21 cellular contexts compared by ENCODE assay signal in the genomic region with DNA sequence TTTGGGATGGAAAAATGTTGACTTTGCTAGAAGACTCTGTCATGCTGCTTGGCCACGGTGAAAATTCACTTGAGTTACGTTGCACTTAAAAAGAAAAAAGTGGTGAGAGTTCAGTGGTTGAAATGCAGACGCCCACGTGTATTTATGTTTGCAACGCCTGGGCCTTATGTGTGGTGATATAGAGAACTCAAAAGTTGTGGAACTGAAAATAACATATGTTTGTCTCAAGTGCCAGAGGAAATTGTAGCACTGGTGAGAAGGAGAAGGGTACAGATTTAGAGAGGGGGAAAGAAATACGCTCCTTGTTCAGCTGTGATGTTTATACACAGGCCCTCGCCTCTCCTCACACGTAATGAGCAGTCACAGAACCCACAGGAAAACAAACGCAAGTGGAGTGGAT.
DNase-seq lines count a peak whose midpoint lies in the region; ATAC-seq, FAIRE-seq and TF ChIP-seq lines count a peak whose summit lies in the region.
"Had no signal": no experiment of that assay in that cellular context is flagged by ENCODE, and none has a peak within 500 bp of the region (broad histone marks: within the 10 kb centered on the region; RNA-seq: fewer than 3 reads in every experiment).

No MANE protein-coding gene starts in this region.

- H3K27me3 Mint-ChIP-seq in activated T-helper 2 cell treated with anti-CD3 and anti-CD28 coated beads, Interferon-gamma antibody, Interleukin-2, Interleukin-4, amounts not matched to agents 10 μg/mL and 5 μg/mL and 100 μg/mL, durations not matched to agents 14 hours and 24 hours and 36 hours (ENCODE audit: low read depth) = no peaks in the 10 kb centered on the region
- peaks cover 4% of the 10 kb centered on the region for H3K27me3 Mint-ChIP-seq in activated CD4-positive, alpha-beta T cell treated with anti-CD3 and anti-CD28 coated beads, Interleukin-2, amount 10 ng/mL, durations not matched to agents 7 days and 5 days

- no peaks in the 10 kb centered on the region for H3K36me3 Mint-ChIP-seq in activated T-helper 2 cell treated with anti-CD3 and anti-CD28 coated beads, Interferon-gamma antibody, Interleukin-2, Interleukin-4, amounts not matched to agents 10 μg/mL and 5 μg/mL and 100 μg/mL, durations not matched to agents 14 hours and 24 hours and 36 hours (ENCODE audit: low read depth)
- no peaks in the 10 kb centered on the region for H3K36me3 Mint-ChIP-seq in activated CD4-positive, alpha-beta T cell treated with anti-CD3 and anti-CD28 coated beads, Interleukin-2, amount 10 ng/mL, durations not matched to agents 7 days and 5 days (ENCODE audit: low read depth)
- H3K36me3 Mint-ChIP-seq: IgD-negative memory B cell, WTC11 had no signal

- no peak overlapping the region for H3K27ac Mint-ChIP-seq in activated T-helper 2 cell treated with anti-CD3 and anti-CD28 coated beads, Interferon-gamma antibody, Interleukin-2, Interleukin-4, amounts not matched to agents 10 μg/mL and 5 μg/mL and 100 μg/mL, durations not matched to agents 14 hours and 24 hours and 36 hours
- H3K27ac Mint-ChIP-seq in activated CD4-positive, alpha-beta T cell treated with anti-CD3 and anti-CD28 coated beads, Interleukin-2, amount 10 ng/mL, durations not matched to agents 7 days and 5 days = no peak overlapping the region
- H3K27ac Mint-ChIP-seq: activated naive CD4-positive, alpha-beta T cell treated with anti-CD3 and anti-CD28 coated beads for 36 hours; B cell; IgD-negative memory B cell; WTC11 had no signal

- H3K4me3 Mint-ChIP-seq in activated T-helper 2 cell treated with anti-CD3 and anti-CD28 coated beads, Interferon-gamma antibody, Interleukin-2, Interleukin-4, amounts not matched to agents 10 μg/mL and 5 μg/mL and 100 μg/mL, durations not matched to agents 14 hours and 24 hours and 36 hours (ENCODE audit: low read depth) = no peak overlapping the region
- no peak overlapping the region for H3K4me3 Mint-ChIP-seq in activated CD4-positive, alpha-beta T cell treated with anti-CD3 and anti-CD28 coated beads, Interleukin-2, amount 10 ng/mL, durations not matched to agents 7 days and 5 days
- H3K4me3 Mint-ChIP-seq: activated naive CD4-positive, alpha-beta T cell treated with anti-CD3 and anti-CD28 coated beads for 36 hours; B cell; IgD-negative memory B cell; WTC11 had no signal

- no peak for DNase-seq in GM18507 (ENCODE audit: extremely low spot score, insufficient read length, low read depth)
- DNase-seq in MV-4-11 (lab: John Stamatoyannopoulos, UW) = peak; percentile 32
- no peak for DNase-seq in pancreas
- no peak for DNase-seq in activated T-helper 2 cell treated with anti-CD3 and anti-CD28 coated beads, Interferon-gamma antibody, Interleukin-2, Interleukin-4, amounts not matched to agents 10 μg/mL and 5 μg/mL and 100 μg/mL, durations not matched to agents 14 hours and 24 hours and 36 hours (ENCODE audit: low spot score)
- DNase-seq in left lung = no peak
- DNase-seq in activated CD4-positive, alpha-beta T cell treated with anti-CD3 and anti-CD28 coated beads, Interleukin-2, amount 10 ng/mL, durations not matched to agents 7 days and 5 days = no peak
- DNase-seq: activated naive CD4-positive, alpha-beta T cell treated with anti-CD3 and anti-CD28 coated beads for 36 hours; DMS153; foreskin melanocyte; NCI-H2107; stimulated activated CD4-positive, alpha-beta T cell treated with anti-CD3 and anti-CD28 coated beads, Interleukin-4, amount 100 ng/mL, for 4 hours; T-helper 1 cell had no signal

- H3K9me3 ChIP-seq in pancreas (no peaks in the 10 kb centered on the region), left lung (no peaks in the 10 kb centered on the region)
- H3K9me3 ChIP-seq: thoracic aorta had no signal

- peak; percentile 63 for FAIRE-seq in GM18507 (lab: Jason Lieb, UNC)
- FAIRE-seq in pancreas (lab: Jason Lieb, UNC) = no peak
- FAIRE-seq: astrocyte, colon had no signal

- peaks cover 5% of the 10 kb centered on the region for H3K4me1 Mint-ChIP-seq in activated T-helper 2 cell treated with anti-CD3 and anti-CD28 coated beads, Interferon-gamma antibody, Interleukin-2, Interleukin-4, amounts not matched to agents 10 μg/mL and 5 μg/mL and 100 μg/mL, durations not matched to agents 14 hours and 24 hours and 36 hours (ENCODE audit: low read depth)
- H3K4me1 Mint-ChIP-seq in activated CD4-positive, alpha-beta T cell treated with anti-CD3 and anti-CD28 coated beads, Interleukin-2, amount 10 ng/mL, durations not matched to agents 7 days and 5 days = no peaks in the 10 kb centered on the region
- H3K4me1 Mint-ChIP-seq: B cell had no signal

- 75 to 79% methylated on average over 9 of the region's 9 CpGs for WGBS in pancreas, 2 donors

- H3K4me1 ChIP-seq in pancreas (no peaks in the 10 kb centered on the region), left lung (no peaks in the 10 kb centered on the region)

- no peaks in the 10 kb centered on the region for H3K9me3 Mint-ChIP-seq in activated T-helper 2 cell treated with anti-CD3 and anti-CD28 coated beads, Interferon-gamma antibody, Interleukin-2, Interleukin-4, amounts not matched to agents 10 μg/mL and 5 μg/mL and 100 μg/mL, durations not matched to agents 14 hours and 24 hours and 36 hours
- H3K9me3 Mint-ChIP-seq in activated CD4-positive, alpha-beta T cell treated with anti-CD3 and anti-CD28 coated beads, Interleukin-2, amount 10 ng/mL, durations not matched to agents 7 days and 5 days = no peaks in the 10 kb centered on the region
- H3K9me3 Mint-ChIP-seq: activated naive CD4-positive, alpha-beta T cell treated with anti-CD3 and anti-CD28 coated beads for 36 hours; IgD-negative memory B cell had no signal

- H3K36me3 ChIP-seq in pancreas (no peaks in the 10 kb centered on the region), left lung (no peaks in the 10 kb centered on the region)
- H3K36me3 ChIP-seq: thoracic aorta had no signal

- no peak overlapping the region for H3K27ac ChIP-seq in pancreas
- no peak overlapping the region for H3K27ac ChIP-seq in left lung
- H3K27ac ChIP-seq: skin epidermis, thoracic aorta had no signal

- POLR2A ChIA-PET in activated CD4-positive, alpha-beta T cell treated with anti-CD3 and anti-CD28 coated beads, Interleukin-2, amount 10 ng/mL, durations not matched to agents 7 days and 5 days (lab: Charles Lee) = no interaction called here

- TF ChIP-seq CTCF in pancreas (IDR thresholded peaks at IDR 0.05) (no peak), left lung (IDR thresholded peaks at IDR 0.05) (no peak)

- CTCF ChIA-PET in activated CD4-positive, alpha-beta T cell treated with anti-CD3 and anti-CD28 coated beads, Interleukin-2, amount 10 ng/mL, durations not matched to agents 7 days and 5 days (lab: Charles Lee) = no interaction called here

- H3K4me3 ChIP-seq in pancreas (no peak overlapping the region), left lung (no peak overlapping the region)
- H3K4me3 ChIP-seq: skin epidermis, thoracic aorta had no signal

- intact Hi-C loops in pancreas (cut with DNase I) (no loop called here), left lung (cut with DNase I) (no loop called here)
- intact Hi-C loops in activated T-helper 2 cell treated with anti-CD3 and anti-CD28 coated beads, Interferon-gamma antibody, Interleukin-2, Interleukin-4, amounts not matched to agents 10 μg/mL and 5 μg/mL and 100 μg/mL, durations not matched to agents 14 hours and 24 hours and 36 hours (cut with micrococcal nuclease) = no loop called here

- ATAC-seq in GM19395 (IDR thresholded peaks at IDR 0.05; ENCODE audit: unreplicated experiment) (peak; percentile 78), HG02884 (IDR thresholded peaks at IDR 0.05; ENCODE audit: unreplicated experiment) (peak; percentile 78), pancreas (no peak), left lung (no peak)
- ATAC-seq: WTC11 had no signal

- H3K27me3 ChIP-seq in pancreas (peaks cover 0 to 3% (median 0%) of the 10 kb centered on the region in 4 donors), left lung (peaks cover 0 to 60% of the 10 kb centered on the region in 2 donors)

Comparison
In these comparisons a context has a peak if more than half of its experiments do, and no peak if none do; other contexts are left out.
1. ATAC-seq: peak in GM19395 (single experiment) and HG02884 (single experiment); none in pancreas (0 of 4) and left lung (single experiment).